ENCODE assay signal across 8 cellular contexts in genomic region chr5:60844429-60844890, GRCh38. TPM values are rescaled to one million over a fixed set of nuclear protein-coding genes. Genes with fewer than 3 reads are reported as not detected.
DNase-seq lines count a peak whose midpoint lies in the region; ATAC-seq, FAIRE-seq and TF ChIP-seq lines count a peak whose summit lies in the region.

No MANE protein-coding gene starts in this region.

- H3K36me3 Mint-ChIP-seq in astrocyte (ENCODE audit: low read depth, unreplicated experiment), result no peaks in the 10 kb centered on the region
- no peaks in the 10 kb centered on the region for H3K36me3 Mint-ChIP-seq in type B pancreatic cell

- ATAC-seq in lower lobe of right lung (no peak), GM21576 (IDR thresholded peaks at IDR 0.05; ENCODE audit: unreplicated experiment) (no peak)

- DNase-seq in AG09309 (ENCODE audit: low read depth) (no peak), astrocyte (ENCODE audit: low read depth) (peak; percentile 16), lower lobe of right lung (no peak), type B pancreatic cell (ENCODE audit: extremely low spot score, unreplicated experiment) (no peak), middle frontal gyrus (ENCODE audit: extremely low spot score, low spot score) (no peak), NCI-H2029 (lab: John Stamatoyannopoulos, UW) (no peak)

- H3K4me1 Mint-ChIP-seq in astrocyte (ENCODE audit: low read depth, unreplicated experiment) (peaks cover 2% of the 10 kb centered on the region), type B pancreatic cell (ENCODE audit: unreplicated experiment) (peaks cover 10% of the 10 kb centered on the region)

- H3K4me1 ChIP-seq in HEK293 (ENCODE audit: control insufficient read depth, insufficient read depth, low read length), result no peaks in the 10 kb centered on the region; the same call in 1 of the 2 replicates
- peaks cover 10% of the 10 kb centered on the region for H3K4me1 ChIP-seq in astrocyte (ENCODE audit: insufficient read depth, low read length)
- peaks cover 20% of the 10 kb centered on the region for H3K4me1 ChIP-seq in lower lobe of right lung

- H3K9me3 ChIP-seq in HEK293 (ENCODE audit: control insufficient read depth, insufficient read depth, low read depth, low read length), result no peaks in the 10 kb centered on the region
- no peaks in the 10 kb centered on the region for H3K9me3 ChIP-seq in astrocyte (ENCODE audit: insufficient read depth, low read depth, low read length)
- no peaks in the 10 kb centered on the region for H3K9me3 ChIP-seq in lower lobe of right lung

- H3K27ac Mint-ChIP-seq in astrocyte (ENCODE audit: unreplicated experiment), result peak overlapping the region; percentile 18
- H3K27ac Mint-ChIP-seq in type B pancreatic cell, result peak overlapping the region; percentile 85

- peaks cover 35% of the 10 kb centered on the region for H3K27me3 ChIP-seq in astrocyte (ENCODE audit: insufficient read depth, low read length)
- peaks cover 30% of the 10 kb centered on the region for H3K27me3 ChIP-seq in lower lobe of right lung (ENCODE audit: low read depth)

- intact Hi-C loops in lower lobe of right lung (cut with DNase I), result no loop called here

- H3K4me3 ChIP-seq in AG09309 (ENCODE audit: control insufficient read depth, low read depth, low read length), result peak overlapping the region; percentile 34
- peak overlapping the region; percentile 89 for H3K4me3 ChIP-seq in HEK293 (ENCODE audit: low read depth, low read length)
- H3K4me3 ChIP-seq in astrocyte (ENCODE audit: insufficient read depth, low read depth, low read length), result peak overlapping the region; percentile 61
- H3K4me3 ChIP-seq in lower lobe of right lung, result peak overlapping the region; percentile 70

- H3K4me3 Mint-ChIP-seq in astrocyte (ENCODE audit: unreplicated experiment) (peak overlapping the region; percentile 81), type B pancreatic cell (peak overlapping the region; percentile 88)

- H3K79me2 ChIP-seq in astrocyte (ENCODE audit: insufficient read depth, low read length), result no peaks in the 10 kb centered on the region

- peak overlapping the region; percentile 92 for H3K4me2 ChIP-seq in astrocyte (ENCODE audit: low read length)

- H3K9ac ChIP-seq in astrocyte (ENCODE audit: low read length), result peak overlapping the region; percentile 50

- H3K9me3 Mint-ChIP-seq in astrocyte (ENCODE audit: unreplicated experiment) (no peaks in the 10 kb centered on the region), type B pancreatic cell (no peaks in the 10 kb centered on the region)

- H4K20me1 ChIP-seq in astrocyte (ENCODE audit: insufficient read depth, low read length), result no peaks in the 10 kb centered on the region

- peaks cover 34% of the 10 kb centered on the region for H3K27me3 Mint-ChIP-seq in astrocyte (ENCODE audit: low read depth, unreplicated experiment)
- peaks cover 54% of the 10 kb centered on the region for H3K27me3 Mint-ChIP-seq in type B pancreatic cell

- POLR2A ChIA-PET in HEK293 (lab: Yijun Ruan, JAX), result interaction anchor here (1.0 to 2.0 kb wide), 5 partner anchors 8 to 145 kb away, joined by 3 to 13 read pairs (median 7); partner anchors contain the start of genes DEPDC1B, ERCC8 and NDUFAF2

- TF ChIP-seq CTCF in AG09309 (IDR thresholded peaks at IDR 0.05; ENCODE audit: control insufficient read depth, insufficient read depth, low read depth, low read length, missing control alignments) (no peak), HEK293 (tag by site-specific recombination; IDR thresholded peaks at IDR 0.05) (no peak), astrocyte (IDR thresholded peaks at IDR 0.05; ENCODE audit: insufficient read depth, low read depth, low read length) (no peak), lower lobe of right lung (IDR thresholded peaks at IDR 0.05) (no peak), type B pancreatic cell (conservative IDR thresholded peaks at IDR 0.05) (no peak)

- H3K36me3 ChIP-seq in HEK293 (ENCODE audit: control insufficient read depth in 2 of 2, insufficient read depth in 1 of 2, low read length in 2 of 2) (no peaks in the 10 kb centered on the region), astrocyte (ENCODE audit: insufficient read depth, low read length) (no peaks in the 10 kb centered on the region), lower lobe of right lung (no peaks in the 10 kb centered on the region)

- FAIRE-seq in astrocyte (lab: Jason Lieb, UNC), result no peak

- H3K27ac ChIP-seq in HEK293 (ENCODE audit: extremely low read depth, low read depth, low read length) (peak overlapping the region; percentile 21; the same call in 1 of the 2 replicates), astrocyte (ENCODE audit: low read depth, low read length) (no peak overlapping the region), lower lobe of right lung (no peak overlapping the region)

- CTCF ChIA-PET in HEK293 (lab: Yijun Ruan, JAX), result interaction anchor here (1.0 to 1.4 kb wide), 6 partner anchors 16 to 167 kb away, joined by 3 to 7 read pairs (median 4); partner anchors contain the start of gene DEPDC1B

- peak overlapping the region; percentile 93 for H2AFZ ChIP-seq in astrocyte (ENCODE audit: low read depth, low read length)

TF ChIP-seq in HEK293, 187 proteins besides CTCF, POLR2A, EP300 and RAD21:
- TF ChIP-seq ZNF423 (tag by site-specific recombination; IDR thresholded peaks at IDR 0.05), result no peak
- TF ChIP-seq ZBTB21 (tag by site-specific recombination; IDR thresholded peaks at IDR 0.05), result peak; percentile 95
- TF ChIP-seq ZFP69B (tag by site-specific recombination; IDR thresholded peaks at IDR 0.05), result peak; percentile 99
- TF ChIP-seq GLI4 (tag by site-specific recombination; IDR thresholded peaks at IDR 0.05), result no peak
- no peak for TF ChIP-seq ZNF114 (tag by site-specific recombination; IDR thresholded peaks at IDR 0.05)
- TF ChIP-seq ZNF629 (tag by site-specific recombination; IDR thresholded peaks at IDR 0.05), result peak; percentile 95
- TF ChIP-seq ZSCAN4 (tag by site-specific recombination; IDR thresholded peaks at IDR 0.05), result no peak
- peak; percentile 14; the same call in 1 of the 2 replicates for TF ChIP-seq KLF17 (tag by site-specific recombination; IDR thresholded peaks at IDR 0.05)
- TF ChIP-seq ZNF19 (tag by site-specific recombination; IDR thresholded peaks at IDR 0.05; ENCODE audit: low read depth), result no peak
- TF ChIP-seq ZNF544 (tag by site-specific recombination; IDR thresholded peaks at IDR 0.05), result no peak
- TF ChIP-seq ZNF654 (tag by site-specific recombination; IDR thresholded peaks at IDR 0.05; ENCODE audit: low read depth), result no peak
- peak; percentile 61; the same call in 1 of the 2 replicates for TF ChIP-seq SP3 (tag by site-specific recombination; IDR thresholded peaks at IDR 0.05)
- TF ChIP-seq ZNF776 (tag by site-specific recombination; IDR thresholded peaks at IDR 0.05; ENCODE audit: borderline replicate concordance), result no peak
- TF ChIP-seq BCL11A (tag by site-specific recombination; IDR thresholded peaks at IDR 0.05; ENCODE audit: low read depth), result no peak
- 0 out of 2 replicates have a peak, but pooled peaks have one; percentile 22 for TF ChIP-seq PRDM1 (tag by site-specific recombination; IDR thresholded peaks at IDR 0.05)
- peak; percentile 35; the same call in 1 of the 2 replicates for TF ChIP-seq IKZF3 (tag by site-specific recombination; IDR thresholded peaks at IDR 0.05)
- TF ChIP-seq KLF8 (tag by site-specific recombination; IDR thresholded peaks at IDR 0.05), result peak; percentile 29; the same call in 1 of the 2 replicates
- TF ChIP-seq ZNF335 (tag by site-specific recombination; conservative IDR thresholded peaks at IDR 0.05), result peak; percentile 80
- TF ChIP-seq ZBTB17 (tag by site-specific recombination; IDR thresholded peaks at IDR 0.05), result peak; percentile 75
- no peak for TF ChIP-seq ZNF202 (tag by site-specific recombination; IDR thresholded peaks at IDR 0.05; ENCODE audit: borderline replicate concordance)
- TF ChIP-seq ZNF692 (tag by site-specific recombination; IDR thresholded peaks at IDR 0.05), result peak; percentile 99

RNA-seq across cellular contexts. Expression of gene ELOVL7, which starts 0.4 kb away (rescaled TPM):
- total RNA-seq in astrocyte (0.72 and 1.0 TPM in 2 replicates), lower lobe of right lung (5.8 TPM), type B pancreatic cell (ENCODE audit: low replicate concordance) (10.3 and 24.3 TPM in 2 replicates)

Comparison
In these comparisons a context has a peak if more than half of its experiments do, and no peak if none do; other contexts are left out.
1. H3K4me3 ChIP-seq: peak in every context shown above with its lines; median percentile 89 in HEK293; 70 in lower lobe of right lung; 61 in astrocyte; 34 in AG09309.